ENCODE assay signal across 1 cellular context in the genomic region with DNA sequence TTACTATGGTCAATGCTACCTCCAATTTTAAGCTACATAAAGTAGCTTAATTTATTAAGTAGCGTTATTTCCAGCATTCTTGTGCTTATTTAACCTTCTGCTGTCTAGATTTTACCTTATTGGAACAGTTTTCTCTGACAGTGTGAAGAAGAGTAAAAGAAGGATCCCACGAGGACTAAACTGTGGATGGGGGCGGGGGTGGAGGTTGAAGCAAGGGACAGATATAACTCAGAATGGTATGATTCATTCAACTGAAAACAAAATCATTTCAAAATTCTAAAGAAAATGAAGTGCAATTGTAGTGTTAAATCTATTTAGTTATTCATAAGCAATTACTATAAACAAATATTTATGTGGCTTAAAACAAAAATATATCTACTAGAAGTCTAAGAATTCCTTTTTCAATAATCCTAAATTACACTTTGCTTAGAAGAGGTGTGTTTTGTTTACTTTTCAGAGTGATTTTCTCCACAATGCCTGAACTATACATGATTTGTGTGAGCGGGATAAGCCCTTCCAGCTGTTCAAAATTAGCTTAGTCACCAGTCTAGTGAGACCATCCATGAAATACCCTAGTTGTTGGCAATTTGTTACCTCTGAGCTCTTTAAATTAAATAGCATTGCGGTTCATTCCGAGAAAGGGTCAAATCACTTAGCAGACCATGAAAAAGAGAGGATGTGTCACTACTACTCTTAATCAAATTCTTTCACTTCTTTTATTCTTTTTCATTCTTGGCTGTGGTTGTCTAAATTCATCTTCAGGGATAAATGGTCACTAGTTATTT.
TF ChIP-seq lines count a peak whose summit lies in the region.

No MANE protein-coding gene starts in this region.

TF ChIP-seq in GM12878, 131 proteins besides CTCF, POLR2A, EP300 and RAD21:
- TF ChIP-seq NFIC (IDR thresholded peaks at IDR 0.05; ENCODE audit: low read depth, low read length) (peak; percentile 32; the same call in 1 of the 2 replicates), ZBED1 (IDR thresholded peaks at IDR 0.05; ENCODE audit: borderline replicate concordance) (no peak), GABPA (IDR thresholded peaks at IDR 0.05; ENCODE audit: low read depth) (no peak), SUPT20H (IDR thresholded peaks at IDR 0.05; ENCODE audit: borderline replicate concordance, control insufficient read depth, low read depth, low read length) (no peak), JUNB (IDR thresholded peaks at IDR 0.05) (0 out of 2 replicates have a peak, but pooled peaks have one; percentile 10), SMC3 (IDR thresholded peaks at IDR 0.05; ENCODE audit: borderline replicate concordance, low read length) (no peak), GATAD2B (conservative IDR thresholded peaks at IDR 0.05; ENCODE audit: low read depth) (no peak), CBX3 (IDR thresholded peaks at IDR 0.05; ENCODE audit: borderline replicate concordance, low read depth) (no peak), ZNF274 (IDR thresholded peaks at IDR 0.05; ENCODE audit: insufficient read depth, insufficient read length) (no peak), LARP7 (IDR thresholded peaks at IDR 0.05) (no peak), EGR1 (IDR thresholded peaks at IDR 0.05; ENCODE audit: borderline replicate concordance in 1 of 2, low read depth in 2 of 2, low read length in 2 of 2) (no peak), RAD51 (IDR thresholded peaks at IDR 0.05) (no peak), RUNX3 (IDR thresholded peaks at IDR 0.05; ENCODE audit: low read length) (peak; percentile 14; the same call in 1 of the 2 replicates), RBBP5 (conservative IDR thresholded peaks at IDR 0.05) (no peak)
- TF ChIP-seq, protein P1, sequence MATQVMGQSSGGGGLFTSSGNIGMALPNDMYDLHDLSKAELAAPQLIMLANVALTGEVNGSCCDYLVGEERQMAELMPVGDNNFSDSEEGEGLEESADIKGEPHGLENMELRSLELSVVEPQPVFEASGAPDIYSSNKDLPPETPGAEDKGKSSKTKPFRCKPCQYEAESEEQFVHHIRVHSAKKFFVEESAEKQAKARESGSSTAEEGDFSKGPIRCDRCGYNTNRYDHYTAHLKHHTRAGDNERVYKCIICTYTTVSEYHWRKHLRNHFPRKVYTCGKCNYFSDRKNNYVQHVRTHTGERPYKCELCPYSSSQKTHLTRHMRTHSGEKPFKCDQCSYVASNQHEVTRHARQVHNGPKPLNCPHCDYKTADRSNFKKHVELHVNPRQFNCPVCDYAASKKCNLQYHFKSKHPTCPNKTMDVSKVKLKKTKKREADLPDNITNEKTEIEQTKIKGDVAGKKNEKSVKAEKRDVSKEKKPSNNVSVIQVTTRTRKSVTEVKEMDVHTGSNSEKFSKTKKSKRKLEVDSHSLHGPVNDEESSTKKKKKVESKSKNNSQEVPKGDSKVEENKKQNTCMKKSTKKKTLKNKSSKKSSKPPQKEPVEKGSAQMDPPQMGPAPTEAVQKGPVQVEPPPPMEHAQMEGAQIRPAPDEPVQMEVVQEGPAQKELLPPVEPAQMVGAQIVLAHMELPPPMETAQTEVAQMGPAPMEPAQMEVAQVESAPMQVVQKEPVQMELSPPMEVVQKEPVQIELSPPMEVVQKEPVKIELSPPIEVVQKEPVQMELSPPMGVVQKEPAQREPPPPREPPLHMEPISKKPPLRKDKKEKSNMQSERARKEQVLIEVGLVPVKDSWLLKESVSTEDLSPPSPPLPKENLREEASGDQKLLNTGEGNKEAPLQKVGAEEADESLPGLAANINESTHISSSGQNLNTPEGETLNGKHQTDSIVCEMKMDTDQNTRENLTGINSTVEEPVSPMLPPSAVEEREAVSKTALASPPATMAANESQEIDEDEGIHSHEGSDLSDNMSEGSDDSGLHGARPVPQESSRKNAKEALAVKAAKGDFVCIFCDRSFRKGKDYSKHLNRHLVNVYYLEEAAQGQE (IDR thresholded peaks at IDR 0.05; ENCODE audit: low read depth, low read length), result no peak
- TF ChIP-seq, protein P2, sequence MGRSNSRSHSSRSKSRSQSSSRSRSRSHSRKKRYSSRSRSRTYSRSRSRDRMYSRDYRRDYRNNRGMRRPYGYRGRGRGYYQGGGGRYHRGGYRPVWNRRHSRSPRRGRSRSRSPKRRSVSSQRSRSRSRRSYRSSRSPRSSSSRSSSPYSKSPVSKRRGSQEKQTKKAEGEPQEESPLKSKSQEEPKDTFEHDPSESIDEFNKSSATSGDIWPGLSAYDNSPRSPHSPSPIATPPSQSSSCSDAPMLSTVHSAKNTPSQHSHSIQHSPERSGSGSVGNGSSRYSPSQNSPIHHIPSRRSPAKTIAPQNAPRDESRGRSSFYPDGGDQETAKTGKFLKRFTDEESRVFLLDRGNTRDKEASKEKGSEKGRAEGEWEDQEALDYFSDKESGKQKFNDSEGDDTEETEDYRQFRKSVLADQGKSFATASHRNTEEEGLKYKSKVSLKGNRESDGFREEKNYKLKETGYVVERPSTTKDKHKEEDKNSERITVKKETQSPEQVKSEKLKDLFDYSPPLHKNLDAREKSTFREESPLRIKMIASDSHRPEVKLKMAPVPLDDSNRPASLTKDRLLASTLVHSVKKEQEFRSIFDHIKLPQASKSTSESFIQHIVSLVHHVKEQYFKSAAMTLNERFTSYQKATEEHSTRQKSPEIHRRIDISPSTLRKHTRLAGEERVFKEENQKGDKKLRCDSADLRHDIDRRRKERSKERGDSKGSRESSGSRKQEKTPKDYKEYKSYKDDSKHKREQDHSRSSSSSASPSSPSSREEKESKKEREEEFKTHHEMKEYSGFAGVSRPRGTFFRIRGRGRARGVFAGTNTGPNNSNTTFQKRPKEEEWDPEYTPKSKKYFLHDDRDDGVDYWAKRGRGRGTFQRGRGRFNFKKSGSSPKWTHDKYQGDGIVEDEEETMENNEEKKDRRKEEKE (IDR thresholded peaks at IDR 0.05), result no peak
- TF ChIP-seq, protein P3, sequence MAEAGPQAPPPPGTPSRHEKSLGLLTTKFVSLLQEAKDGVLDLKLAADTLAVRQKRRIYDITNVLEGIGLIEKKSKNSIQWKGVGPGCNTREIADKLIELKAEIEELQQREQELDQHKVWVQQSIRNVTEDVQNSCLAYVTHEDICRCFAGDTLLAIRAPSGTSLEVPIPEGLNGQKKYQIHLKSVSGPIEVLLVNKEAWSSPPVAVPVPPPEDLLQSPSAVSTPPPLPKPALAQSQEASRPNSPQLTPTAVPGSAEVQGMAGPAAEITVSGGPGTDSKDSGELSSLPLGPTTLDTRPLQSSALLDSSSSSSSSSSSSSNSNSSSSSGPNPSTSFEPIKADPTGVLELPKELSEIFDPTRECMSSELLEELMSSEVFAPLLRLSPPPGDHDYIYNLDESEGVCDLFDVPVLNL (IDR thresholded peaks at IDR 0.05; ENCODE audit: low read depth, low read length), result no peak
- TF ChIP-seq, protein P4, sequence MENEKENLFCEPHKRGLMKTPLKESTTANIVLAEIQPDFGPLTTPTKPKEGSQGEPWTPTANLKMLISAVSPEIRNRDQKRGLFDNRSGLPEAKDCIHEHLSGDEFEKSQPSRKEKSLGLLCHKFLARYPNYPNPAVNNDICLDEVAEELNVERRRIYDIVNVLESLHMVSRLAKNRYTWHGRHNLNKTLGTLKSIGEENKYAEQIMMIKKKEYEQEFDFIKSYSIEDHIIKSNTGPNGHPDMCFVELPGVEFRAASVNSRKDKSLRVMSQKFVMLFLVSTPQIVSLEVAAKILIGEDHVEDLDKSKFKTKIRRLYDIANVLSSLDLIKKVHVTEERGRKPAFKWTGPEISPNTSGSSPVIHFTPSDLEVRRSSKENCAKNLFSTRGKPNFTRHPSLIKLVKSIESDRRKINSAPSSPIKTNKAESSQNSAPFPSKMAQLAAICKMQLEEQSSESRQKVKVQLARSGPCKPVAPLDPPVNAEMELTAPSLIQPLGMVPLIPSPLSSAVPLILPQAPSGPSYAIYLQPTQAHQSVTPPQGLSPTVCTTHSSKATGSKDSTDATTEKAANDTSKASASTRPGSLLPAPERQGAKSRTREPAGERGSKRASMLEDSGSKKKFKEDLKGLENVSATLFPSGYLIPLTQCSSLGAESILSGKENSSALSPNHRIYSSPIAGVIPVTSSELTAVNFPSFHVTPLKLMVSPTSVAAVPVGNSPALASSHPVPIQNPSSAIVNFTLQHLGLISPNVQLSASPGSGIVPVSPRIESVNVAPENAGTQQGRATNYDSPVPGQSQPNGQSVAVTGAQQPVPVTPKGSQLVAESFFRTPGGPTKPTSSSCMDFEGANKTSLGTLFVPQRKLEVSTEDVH (IDR thresholded peaks at IDR 0.05; ENCODE audit: low read depth, partially characterized antibody), result no peak
- TF ChIP-seq, protein P5, sequence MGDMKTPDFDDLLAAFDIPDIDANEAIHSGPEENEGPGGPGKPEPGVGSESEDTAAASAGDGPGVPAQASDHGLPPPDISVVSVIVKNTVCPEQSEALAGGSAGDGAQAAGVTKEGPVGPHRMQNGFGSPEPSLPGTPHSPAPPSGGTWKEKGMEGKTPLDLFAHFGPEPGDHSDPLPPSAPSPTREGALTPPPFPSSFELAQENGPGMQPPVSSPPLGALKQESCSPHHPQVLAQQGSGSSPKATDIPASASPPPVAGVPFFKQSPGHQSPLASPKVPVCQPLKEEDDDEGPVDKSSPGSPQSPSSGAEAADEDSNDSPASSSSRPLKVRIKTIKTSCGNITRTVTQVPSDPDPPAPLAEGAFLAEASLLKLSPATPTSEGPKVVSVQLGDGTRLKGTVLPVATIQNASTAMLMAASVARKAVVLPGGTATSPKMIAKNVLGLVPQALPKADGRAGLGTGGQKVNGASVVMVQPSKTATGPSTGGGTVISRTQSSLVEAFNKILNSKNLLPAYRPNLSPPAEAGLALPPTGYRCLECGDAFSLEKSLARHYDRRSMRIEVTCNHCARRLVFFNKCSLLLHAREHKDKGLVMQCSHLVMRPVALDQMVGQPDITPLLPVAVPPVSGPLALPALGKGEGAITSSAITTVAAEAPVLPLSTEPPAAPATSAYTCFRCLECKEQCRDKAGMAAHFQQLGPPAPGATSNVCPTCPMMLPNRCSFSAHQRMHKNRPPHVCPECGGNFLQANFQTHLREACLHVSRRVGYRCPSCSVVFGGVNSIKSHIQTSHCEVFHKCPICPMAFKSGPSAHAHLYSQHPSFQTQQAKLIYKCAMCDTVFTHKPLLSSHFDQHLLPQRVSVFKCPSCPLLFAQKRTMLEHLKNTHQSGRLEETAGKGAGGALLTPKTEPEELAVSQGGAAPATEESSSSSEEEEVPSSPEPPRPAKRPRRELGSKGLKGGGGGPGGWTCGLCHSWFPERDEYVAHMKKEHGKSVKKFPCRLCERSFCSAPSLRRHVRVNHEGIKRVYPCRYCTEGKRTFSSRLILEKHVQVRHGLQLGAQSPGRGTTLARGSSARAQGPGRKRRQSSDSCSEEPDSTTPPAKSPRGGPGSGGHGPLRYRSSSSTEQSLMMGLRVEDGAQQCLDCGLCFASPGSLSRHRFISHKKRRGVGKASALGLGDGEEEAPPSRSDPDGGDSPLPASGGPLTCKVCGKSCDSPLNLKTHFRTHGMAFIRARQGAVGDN (IDR thresholded peaks at IDR 0.05), result no peak
